Comparison of ENCODE assay signal across 22 cellular contexts in genomic region chr9:78765861-78766260, GRCh38.
DNase-seq lines count a peak whose midpoint lies in the region; ATAC-seq, FAIRE-seq and TF ChIP-seq lines count a peak whose summit lies in the region.
"Had no signal": no experiment of that assay in that cellular context is flagged by ENCODE, and none has a peak within 500 bp of the region (broad histone marks: within the 10 kb centered on the region; RNA-seq: fewer than 3 reads in every experiment).

No MANE protein-coding gene starts in this region.

- no peak overlapping the region for H3K4me3 ChIP-seq in BLaER1 treated with 17β-estradiol and CSF1 and Interleukin-3, amounts not matched to agents 10 nM and 100 nM
- H3K4me3 ChIP-seq in astrocyte (ENCODE audit: insufficient read depth, low read depth, low read length): no peak overlapping the region
- no peak overlapping the region for H3K4me3 ChIP-seq in neuronal stem cell (ENCODE audit: low read length in 2 of 2)
- no peak overlapping the region for H3K4me3 ChIP-seq in brain microvascular endothelial cell (ENCODE audit: low read depth, low read length)
- H3K4me3 ChIP-seq: A549 had no signal

- no peak overlapping the region for H3K14ac ChIP-seq in neuronal stem cell (ENCODE audit: low read length)

- no peak overlapping the region for H4K8ac ChIP-seq in neuronal stem cell (ENCODE audit: low read depth, low read length)

- H3K4me3 Mint-ChIP-seq in astrocyte (ENCODE audit: unreplicated experiment): no peak overlapping the region
- H3K4me3 Mint-ChIP-seq: CD4-positive, CD25-positive, alpha-beta regulatory T cell; CD8-positive, alpha-beta T cell had no signal

- H3K36me3 Mint-ChIP-seq in astrocyte (ENCODE audit: low read depth, unreplicated experiment): no peaks in the 10 kb centered on the region
- H3K36me3 Mint-ChIP-seq: CD4-positive, CD25-positive, alpha-beta regulatory T cell; CD8-positive, alpha-beta T cell had no signal

- no peak for TF ChIP-seq CTCF in astrocyte (IDR thresholded peaks at IDR 0.05; ENCODE audit: insufficient read depth, low read depth, low read length)
- TF ChIP-seq CTCF in brain microvascular endothelial cell (IDR thresholded peaks at IDR 0.05; ENCODE audit: low read depth, low read length, missing control alignments): no peak

- no peak overlapping the region for H3K27ac ChIP-seq in BLaER1 treated with 17β-estradiol and CSF1 and Interleukin-3, amounts not matched to agents 10 nM and 100 nM
- H3K27ac ChIP-seq in astrocyte (ENCODE audit: low read depth, low read length): no peak overlapping the region
- H3K27ac ChIP-seq in neuronal stem cell (replicated peaks; ENCODE audit: low read length): no peak overlapping the region
- H3K27ac ChIP-seq in brain microvascular endothelial cell: no peak overlapping the region
- H3K27ac ChIP-seq: A549, C4-2B had no signal

- H3K4ac ChIP-seq in neuronal stem cell (ENCODE audit: low read length): no peak overlapping the region

- H3K4me1 Mint-ChIP-seq in astrocyte (ENCODE audit: low read depth, unreplicated experiment): no peaks in the 10 kb centered on the region
- H3K4me1 Mint-ChIP-seq: CD4-positive, CD25-positive, alpha-beta regulatory T cell had no signal

- H3K4me1 ChIP-seq in BLaER1 treated with 17β-estradiol and CSF1 and Interleukin-3, amounts not matched to agents 10 nM and 100 nM: peaks cover 0 to 51% (median 30%) of the 10 kb centered on the region in 10 experiments; a peak in 16 of 20 replicates
- no peaks in the 10 kb centered on the region for H3K4me1 ChIP-seq in astrocyte (ENCODE audit: insufficient read depth, low read length)
- peaks cover 0 to 3% of the 10 kb centered on the region in 2 donors for H3K4me1 ChIP-seq in neuronal stem cell (ENCODE audit: control insufficient read depth in 2 of 2, insufficient read depth in 1 of 2, low read depth in 1 of 2, low read length in 2 of 2)
- H3K4me1 ChIP-seq: A549, BE2C, Caco-2 had no signal

- no peaks in the 10 kb centered on the region for H4K20me1 ChIP-seq in BLaER1 treated with 17β-estradiol and CSF1 and Interleukin-3, amounts not matched to agents 10 nM and 100 nM
- H4K20me1 ChIP-seq in astrocyte (ENCODE audit: insufficient read depth, low read length): no peaks in the 10 kb centered on the region

- no peaks in the 10 kb centered on the region for H3K9me3 Mint-ChIP-seq in astrocyte (ENCODE audit: unreplicated experiment)
- H3K9me3 Mint-ChIP-seq: CD8-positive, alpha-beta T cell had no signal

- no peaks in the 10 kb centered on the region for H3K27me3 Mint-ChIP-seq in astrocyte (ENCODE audit: low read depth, unreplicated experiment)
- H3K27me3 Mint-ChIP-seq: CD4-positive, CD25-positive, alpha-beta regulatory T cell had no signal

- no peak overlapping the region for H4K91ac ChIP-seq in neuronal stem cell (ENCODE audit: low read depth, low read length, poor library complexity)

- peak overlapping the region; percentile 21 for H3K18ac ChIP-seq in neuronal stem cell (ENCODE audit: low read length)

- H2AFZ ChIP-seq in astrocyte (ENCODE audit: low read depth, low read length): no peak overlapping the region
- H2AFZ ChIP-seq in neuronal stem cell (ENCODE audit: low read length): no peak overlapping the region

- DNase-seq in astrocyte (ENCODE audit: low read depth): no peak
- no peak for DNase-seq in neuronal stem cell (ENCODE audit: low spot score)
- DNase-seq in NCI-H1105 treated with DMSO at 0.1 percent for 48 hours (lab: John Stamatoyannopoulos, UW): no peak
- no peak for DNase-seq in Right ventricle myocardium inferior (ENCODE audit: missing footprints)
- no peak for DNase-seq in effector CD8-positive, alpha-beta T cell (lab: John Stamatoyannopoulos, UW)
- no peak for DNase-seq in brain microvascular endothelial cell
- DNase-seq: 8988T; ACHN; AML-193; BE2C; Caco-2; CD4-positive, CD25-positive, alpha-beta regulatory T cell; CD8-positive, alpha-beta T cell; DMS153; DND-41; GOT3; H7; HCEC 1CT had no signal

- no peak overlapping the region for H2BK120ac ChIP-seq in neuronal stem cell (ENCODE audit: low read depth, low read length)

- H2BK15ac ChIP-seq in neuronal stem cell (ENCODE audit: low read length): no peak overlapping the region

- H3K9me3 ChIP-seq in BLaER1 treated with 17β-estradiol and CSF1 and Interleukin-3, amounts not matched to agents 10 nM and 100 nM (replicated peaks in 1 of 11): no peaks in the 10 kb centered on the region
- H3K9me3 ChIP-seq in astrocyte (ENCODE audit: insufficient read depth, low read depth, low read length) (no peaks in the 10 kb centered on the region), neuronal stem cell (replicated peaks in 1 of 2; ENCODE audit: control insufficient read depth in 2 of 2, insufficient read depth in 1 of 2, low read depth in 1 of 2, low read length in 2 of 2) (peaks cover 0 to 5% of the 10 kb centered on the region in 2 donors)
- H3K9me3 ChIP-seq: A549, BE2C, Caco-2 had no signal

- H3K79me1 ChIP-seq in neuronal stem cell (ENCODE audit: low read depth, low read length): no peaks in the 10 kb centered on the region

- H2BK12ac ChIP-seq in neuronal stem cell (ENCODE audit: low read length): no peak overlapping the region

- H3K79me2 ChIP-seq in astrocyte (ENCODE audit: insufficient read depth, low read length): no peaks in the 10 kb centered on the region

- H3K4me2 ChIP-seq in BLaER1 treated with 17β-estradiol and CSF1 and Interleukin-3, amounts not matched to agents 10 nM and 100 nM: peak overlapping the region in 7 of 11 experiments; percentile 35 to 67 (median 46); a peak in 14 of 22 replicates
- H3K4me2 ChIP-seq in astrocyte (ENCODE audit: low read length): no peak overlapping the region
- no peak overlapping the region for H3K4me2 ChIP-seq in neuronal stem cell (ENCODE audit: insufficient read depth, low read length, poor library complexity, severe bottlenecking)
- H3K4me2 ChIP-seq: A549 had no signal

- WGBS in neuronal stem cell (ENCODE audit: extremely low coverage in 2 of 2, insufficient read length in 2 of 2, insufficient replicate concordance in 1 of 2), 2 donors: no CpG with 5 or more reads among the region's 4 CpGs

- ATAC-seq in Right ventricle myocardium inferior: no peak
- ATAC-seq: A549; CD8-positive, alpha-beta T cell had no signal

- no peak overlapping the region for H3K23ac ChIP-seq in neuronal stem cell (ENCODE audit: low read depth, low read length, poor library complexity)

- intact Hi-C loops in Right ventricle myocardium inferior (cut with DNase I): no loop called here

- no peak overlapping the region for H2BK5ac ChIP-seq in neuronal stem cell (ENCODE audit: low read length)

- peak; percentile 45 for FAIRE-seq in astrocyte (lab: Jason Lieb, UNC)
- FAIRE-seq: A549, GM12892 had no signal

- H3K27ac Mint-ChIP-seq in astrocyte (ENCODE audit: unreplicated experiment): no peak overlapping the region
- H3K27ac Mint-ChIP-seq: CD4-positive, CD25-positive, alpha-beta regulatory T cell; CD8-positive, alpha-beta T cell had no signal

- H3K36me3 ChIP-seq in BLaER1 treated with 17β-estradiol and CSF1 and Interleukin-3, amounts not matched to agents 10 nM and 100 nM: no peaks in the 10 kb centered on the region
- no peaks in the 10 kb centered on the region for H3K36me3 ChIP-seq in astrocyte (ENCODE audit: insufficient read depth, low read length)
- H3K36me3 ChIP-seq in neuronal stem cell (replicated peaks in 1 of 2; ENCODE audit: control insufficient read depth in 2 of 2, insufficient read depth in 2 of 2, low read length in 2 of 2): peaks cover 0 to 2% of the 10 kb centered on the region in 2 donors
- H3K36me3 ChIP-seq in brain microvascular endothelial cell (replicated peaks): no peaks in the 10 kb centered on the region
- H3K36me3 ChIP-seq: BE2C had no signal

- in situ Hi-C loops in brain microvascular endothelial cell (cut with HindIII; ENCODE audit: low pct_ligation_motif_present, low sequenced_read_pairs): no loop called here

- H3K9ac ChIP-seq in BLaER1 treated with 17β-estradiol and CSF1 and Interleukin-3, amounts not matched to agents 10 nM and 100 nM: no peak overlapping the region
- H3K9ac ChIP-seq in astrocyte (ENCODE audit: low read length): no peak overlapping the region
- no peak overlapping the region for H3K9ac ChIP-seq in neuronal stem cell (ENCODE audit: low read depth, low read length, poor library complexity)

- no peak overlapping the region for H2AK5ac ChIP-seq in neuronal stem cell (ENCODE audit: low read depth, low read length)

- H3K27me3 ChIP-seq in BLaER1 treated with 17β-estradiol and CSF1 and Interleukin-3, amounts not matched to agents 10 nM and 100 nM: no peaks in the 10 kb centered on the region
- no peaks in the 10 kb centered on the region for H3K27me3 ChIP-seq in astrocyte (ENCODE audit: insufficient read depth, low read length)
- H3K27me3 ChIP-seq in neuronal stem cell (ENCODE audit: control insufficient read depth in 3 of 3, insufficient read depth in 3 of 3, low read depth in 1 of 3, low read length in 3 of 3): no peaks in the 10 kb centered on the region
- no peaks in the 10 kb centered on the region for H3K27me3 ChIP-seq in brain microvascular endothelial cell (replicated peaks)
- H3K27me3 ChIP-seq: BE2C had no signal

Comparison
In these comparisons a context has a peak if more than half of its experiments do, and no peak if none do; other contexts are left out.
1. H3K4me2 ChIP-seq: peak in BLaER1 treated with 17β-estradiol and CSF1 and Interleukin-3, amounts not matched to agents 10 nM and 100 nM (7 of 11); none in astrocyte (single experiment) and neuronal stem cell (single experiment).